Comparison of ENCODE assay signal across 14 cellular contexts in the genomic region with DNA sequence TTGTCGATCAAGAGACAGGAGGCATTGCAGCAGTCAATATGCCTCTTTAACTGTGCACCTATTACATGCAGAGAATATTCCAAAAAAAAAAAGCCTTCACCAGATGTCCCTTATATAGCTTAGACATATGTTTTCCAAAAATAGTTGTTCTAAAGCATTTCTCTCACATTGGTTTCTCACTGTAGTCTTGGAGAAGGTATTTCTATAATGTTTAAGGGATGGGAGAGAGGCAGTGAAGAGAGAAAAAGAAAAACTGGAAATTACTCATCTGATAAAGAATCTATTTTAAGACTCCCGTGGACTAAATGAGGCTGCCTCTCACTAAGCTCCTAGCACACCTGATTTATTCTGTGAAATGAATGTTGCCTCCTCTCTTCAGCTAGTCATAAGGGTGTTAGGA.
DNase-seq lines count a peak whose midpoint lies in the region; ATAC-seq and TF ChIP-seq lines count a peak whose summit lies in the region.
"Had no signal": no experiment of that assay in that cellular context is flagged by ENCODE, and none has a peak within 500 bp of the region (broad histone marks: within the 10 kb centered on the region; RNA-seq: fewer than 3 reads in every experiment).

No MANE protein-coding gene starts in this region.

- H3K36me3 ChIP-seq in GM23338 (ENCODE audit: insufficient read depth) = no peaks in the 10 kb centered on the region
- no peaks in the 10 kb centered on the region for H3K36me3 ChIP-seq in heart left ventricle

- no peaks in the 10 kb centered on the region for H3K9me2 ChIP-seq in GM23338 (ENCODE audit: insufficient read depth)

- no peak for ATAC-seq in GM23338
- ATAC-seq in heart left ventricle = no peak
- ATAC-seq in GM21786 (IDR thresholded peaks at IDR 0.05; ENCODE audit: unreplicated experiment) = no peak
- ATAC-seq: A549, GM12878, HepG2 had no signal

- H3K79me2 ChIP-seq in GM23338 (replicated peaks; ENCODE audit: insufficient read depth) = no peaks in the 10 kb centered on the region

- peak overlapping the region; percentile 85; the same call in 1 of the 2 replicates for H2AFZ ChIP-seq in GM23338

- no peaks in the 10 kb centered on the region for H4K20me1 ChIP-seq in GM23338 (replicated peaks; ENCODE audit: insufficient read depth)

- TF ChIP-seq POLR2A in heart left ventricle (IDR thresholded peaks at IDR 0.05) = no peak

- H3K4me3 Mint-ChIP-seq in GM23338 = no peak overlapping the region
- no peak overlapping the region for H3K4me3 Mint-ChIP-seq in brain
- no peak overlapping the region for H3K4me3 Mint-ChIP-seq in progenitor cell of endocrine pancreas (ENCODE audit: low read depth)
- H3K4me3 Mint-ChIP-seq: CD8-positive, alpha-beta memory T cell; HFFc6 had no signal

- TF ChIP-seq CTCF in GM23338 (conservative IDR thresholded peaks at IDR 0.05; ENCODE audit: low read depth in 2 of 2) (no peak), brain (conservative IDR thresholded peaks at IDR 0.05) (no peak), progenitor cell of endocrine pancreas (IDR thresholded peaks at IDR 0.05; ENCODE audit: unreplicated experiment) (no peak), heart left ventricle (IDR thresholded peaks at IDR 0.05) (no peak)

- H3K4me3 ChIP-seq in GM23338 (no peak overlapping the region), heart left ventricle (no peak overlapping the region)
- H3K4me3 ChIP-seq: A549, GM12878 had no signal

- H3K9me3 Mint-ChIP-seq in GM23338 = peaks cover 15% of the 10 kb centered on the region
- peaks cover 0 to 9% (median 3%) of the 10 kb centered on the region in 5 experiments for H3K9me3 Mint-ChIP-seq in brain
- peaks cover 4% of the 10 kb centered on the region for H3K9me3 Mint-ChIP-seq in progenitor cell of endocrine pancreas (ENCODE audit: low read depth)
- H3K9me3 Mint-ChIP-seq: HFFc6 had no signal

- H3K36me3 Mint-ChIP-seq in GM23338 (ENCODE audit: low read depth) (peaks cover 9% of the 10 kb centered on the region), brain (no peaks in the 10 kb centered on the region), progenitor cell of endocrine pancreas (ENCODE audit: insufficient read depth) (no peaks in the 10 kb centered on the region)

- H3K27me3 Mint-ChIP-seq in GM23338 (ENCODE audit: insufficient read depth, low read depth, poor library complexity) = peaks cover 8% of the 10 kb centered on the region
- H3K27me3 Mint-ChIP-seq in brain = no peaks in the 10 kb centered on the region
- peaks cover 42% of the 10 kb centered on the region for H3K27me3 Mint-ChIP-seq in progenitor cell of endocrine pancreas

- peaks cover 0 to 5% (median 0%) of the 10 kb centered on the region in 12 donors for H3K9me3 ChIP-seq in heart left ventricle
- H3K9me3 ChIP-seq: A549 had no signal

- H3K4me1 Mint-ChIP-seq in GM23338 (peaks cover 30% of the 10 kb centered on the region), brain (peaks cover 55% of the 10 kb centered on the region), progenitor cell of endocrine pancreas (ENCODE audit: low read depth) (peaks cover 38% of the 10 kb centered on the region)

- no peaks in the 10 kb centered on the region for H3F3A ChIP-seq in GM23338 (replicated peaks; ENCODE audit: low read depth)

- intact Hi-C loops in heart left ventricle (cut with DNase I) = no loop called here

- 57 to 65% (median 61%) methylated on average over 2 of the region's 2 CpGs for WGBS in heart left ventricle, 4 donors

- DNase-seq in GM23338 (ENCODE audit: low spot score) = no peak
- peak; percentile 66 for DNase-seq in inferior parietal cortex (ENCODE audit: extremely low spot score)
- DNase-seq in progenitor cell of endocrine pancreas (ENCODE audit: low spot score, unreplicated experiment) = no peak
- no peak for DNase-seq in GM03348 (ENCODE audit: low spot score)
- DNase-seq in heart left ventricle = no peak
- DNase-seq: Caco-2; CD8-positive, alpha-beta memory T cell; HCEC 1CT; HFFc6 had no signal

- H3K27ac Mint-ChIP-seq in GM23338 (no peak overlapping the region), brain (peak overlapping the region in 4 of 5 experiments; percentile 32 to 96 (median 56)), progenitor cell of endocrine pancreas (peak overlapping the region; percentile 25)
- H3K27ac Mint-ChIP-seq: CD8-positive, alpha-beta memory T cell; HFFc6 had no signal

- H3K27me3 ChIP-seq in GM23338 (ENCODE audit: insufficient read depth) = no peaks in the 10 kb centered on the region
- H3K27me3 ChIP-seq in heart left ventricle = no peaks in the 10 kb centered on the region

- H3K4me1 ChIP-seq in GM23338 (ENCODE audit: insufficient read depth) (peaks cover 35% of the 10 kb centered on the region), heart left ventricle (peaks cover 0 to 13% (median 0%) of the 10 kb centered on the region in 12 donors)

- H3K4me2 ChIP-seq in GM23338 = peak overlapping the region; percentile 38; the same call in 1 of the 2 replicates
- H3K4me2 ChIP-seq: A549 had no signal

- H3K27ac ChIP-seq in GM23338 (ENCODE audit: low read depth) (no peak overlapping the region), heart left ventricle (no peak overlapping the region)
- H3K27ac ChIP-seq: A549 had no signal

TF ChIP-seq in GM23338, 12 proteins besides CTCF, POLR2A, EP300 and RAD21:
- no peak for TF ChIP-seq EZH2phosphoT487 (IDR thresholded peaks at IDR 0.05; ENCODE audit: unreplicated experiment)
- no peak for TF ChIP-seq ZNF331 (CRISPR knock-in tag; IDR thresholded peaks at IDR 0.05; ENCODE audit: low read depth)
- TF ChIP-seq JUNB (IDR thresholded peaks at IDR 0.05; ENCODE audit: unreplicated experiment) = no peak
- no peak for TF ChIP-seq POLR2AphosphoS5 (IDR thresholded peaks at IDR 0.05; ENCODE audit: low read depth)
- TF ChIP-seq, protein P1, sequence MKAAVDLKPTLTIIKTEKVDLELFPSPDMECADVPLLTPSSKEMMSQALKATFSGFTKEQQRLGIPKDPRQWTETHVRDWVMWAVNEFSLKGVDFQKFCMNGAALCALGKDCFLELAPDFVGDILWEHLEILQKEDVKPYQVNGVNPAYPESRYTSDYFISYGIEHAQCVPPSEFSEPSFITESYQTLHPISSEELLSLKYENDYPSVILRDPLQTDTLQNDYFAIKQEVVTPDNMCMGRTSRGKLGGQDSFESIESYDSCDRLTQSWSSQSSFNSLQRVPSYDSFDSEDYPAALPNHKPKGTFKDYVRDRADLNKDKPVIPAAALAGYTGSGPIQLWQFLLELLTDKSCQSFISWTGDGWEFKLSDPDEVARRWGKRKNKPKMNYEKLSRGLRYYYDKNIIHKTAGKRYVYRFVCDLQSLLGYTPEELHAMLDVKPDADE (IDR thresholded peaks at IDR 0.05) = no peak
- no peak for TF ChIP-seq ZNF114 (CRISPR knock-in tag; IDR thresholded peaks at IDR 0.05)
- TF ChIP-seq, protein P2, sequence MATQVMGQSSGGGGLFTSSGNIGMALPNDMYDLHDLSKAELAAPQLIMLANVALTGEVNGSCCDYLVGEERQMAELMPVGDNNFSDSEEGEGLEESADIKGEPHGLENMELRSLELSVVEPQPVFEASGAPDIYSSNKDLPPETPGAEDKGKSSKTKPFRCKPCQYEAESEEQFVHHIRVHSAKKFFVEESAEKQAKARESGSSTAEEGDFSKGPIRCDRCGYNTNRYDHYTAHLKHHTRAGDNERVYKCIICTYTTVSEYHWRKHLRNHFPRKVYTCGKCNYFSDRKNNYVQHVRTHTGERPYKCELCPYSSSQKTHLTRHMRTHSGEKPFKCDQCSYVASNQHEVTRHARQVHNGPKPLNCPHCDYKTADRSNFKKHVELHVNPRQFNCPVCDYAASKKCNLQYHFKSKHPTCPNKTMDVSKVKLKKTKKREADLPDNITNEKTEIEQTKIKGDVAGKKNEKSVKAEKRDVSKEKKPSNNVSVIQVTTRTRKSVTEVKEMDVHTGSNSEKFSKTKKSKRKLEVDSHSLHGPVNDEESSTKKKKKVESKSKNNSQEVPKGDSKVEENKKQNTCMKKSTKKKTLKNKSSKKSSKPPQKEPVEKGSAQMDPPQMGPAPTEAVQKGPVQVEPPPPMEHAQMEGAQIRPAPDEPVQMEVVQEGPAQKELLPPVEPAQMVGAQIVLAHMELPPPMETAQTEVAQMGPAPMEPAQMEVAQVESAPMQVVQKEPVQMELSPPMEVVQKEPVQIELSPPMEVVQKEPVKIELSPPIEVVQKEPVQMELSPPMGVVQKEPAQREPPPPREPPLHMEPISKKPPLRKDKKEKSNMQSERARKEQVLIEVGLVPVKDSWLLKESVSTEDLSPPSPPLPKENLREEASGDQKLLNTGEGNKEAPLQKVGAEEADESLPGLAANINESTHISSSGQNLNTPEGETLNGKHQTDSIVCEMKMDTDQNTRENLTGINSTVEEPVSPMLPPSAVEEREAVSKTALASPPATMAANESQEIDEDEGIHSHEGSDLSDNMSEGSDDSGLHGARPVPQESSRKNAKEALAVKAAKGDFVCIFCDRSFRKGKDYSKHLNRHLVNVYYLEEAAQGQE (IDR thresholded peaks at IDR 0.05; ENCODE audit: unreplicated experiment) = no peak
- TF ChIP-seq CREB1 (CRISPR knock-in tag; IDR thresholded peaks at IDR 0.05; ENCODE audit: low read depth) = no peak
- TF ChIP-seq NANOG (IDR thresholded peaks at IDR 0.05; ENCODE audit: borderline replicate concordance) = no peak
